In genomic region chr4:2797188-2797544, GRCh38 we compare ENCODE assay signal across 1 cellular context.
TF ChIP-seq lines count a peak whose summit lies in the region.

No MANE protein-coding gene starts in this region.

TF ChIP-seq in endothelial cell of umbilical vein, 7 proteins besides CTCF, POLR2A, EP300 and RAD21:
- no peak for TF ChIP-seq MAX (IDR thresholded peaks at IDR 0.05; ENCODE audit: insufficient read depth, insufficient read length)
- no peak for TF ChIP-seq JUN (IDR thresholded peaks at IDR 0.05; ENCODE audit: borderline replicate concordance, insufficient read depth, insufficient read length, low read depth)
- TF ChIP-seq EZH2 (IDR thresholded peaks at IDR 0.05; ENCODE audit: borderline replicate concordance, low read depth, low read length, severe bottlenecking) = no peak
- TF ChIP-seq MYC (IDR thresholded peaks at IDR 0.05; ENCODE audit: low read depth, low read length) = no peak
- TF ChIP-seq POLR2AphosphoS5 (IDR thresholded peaks at IDR 0.05; ENCODE audit: insufficient read depth, low read depth, low read length) = no peak
- no peak for TF ChIP-seq GATA2 (IDR thresholded peaks at IDR 0.05; ENCODE audit: insufficient read depth, insufficient read length, low read depth, low read length)
- TF ChIP-seq FOS (IDR thresholded peaks at IDR 0.05; ENCODE audit: borderline replicate concordance, insufficient read depth, low read length) = no peak
TF ChIP-seq in endothelial cell of umbilical vein: peak in this region for 0.
